Comparison of ENCODE assay signal across 2 cellular contexts in genomic region chr4:169940460-169940859, GRCh38.
TF ChIP-seq lines count a peak whose summit lies in the region.

No MANE protein-coding gene starts in this region.

TF ChIP-seq in GM23338, 12 proteins besides CTCF, POLR2A, EP300 and RAD21 (continued from another document):
- no peak for TF ChIP-seq CREB1 (CRISPR knock-in tag; IDR thresholded peaks at IDR 0.05; ENCODE audit: low read depth)
- no peak for TF ChIP-seq POLR2AphosphoS5 (IDR thresholded peaks at IDR 0.05; ENCODE audit: low read depth)
- TF ChIP-seq NANOG (IDR thresholded peaks at IDR 0.05; ENCODE audit: borderline replicate concordance), result no peak
- TF ChIP-seq REST (IDR thresholded peaks at IDR 0.05; ENCODE audit: unreplicated experiment), result no peak
- TF ChIP-seq ZNF462 (CRISPR knock-in tag; IDR thresholded peaks at IDR 0.05), result no peak
- TF ChIP-seq JUNB (IDR thresholded peaks at IDR 0.05; ENCODE audit: unreplicated experiment), result no peak
- no peak for TF ChIP-seq EZH2 (IDR thresholded peaks at IDR 0.05; ENCODE audit: low read depth, unreplicated experiment)
- no peak for TF ChIP-seq ZNF114 (CRISPR knock-in tag; IDR thresholded peaks at IDR 0.05)
- TF ChIP-seq EZH2phosphoT487 (IDR thresholded peaks at IDR 0.05; ENCODE audit: unreplicated experiment), result no peak
TF ChIP-seq in GM23338: peak in this region for 0.

TF ChIP-seq in SK-N-SH, 30 proteins besides CTCF, POLR2A, EP300 and RAD21 (continued from another document):
- TF ChIP-seq, protein P1, sequence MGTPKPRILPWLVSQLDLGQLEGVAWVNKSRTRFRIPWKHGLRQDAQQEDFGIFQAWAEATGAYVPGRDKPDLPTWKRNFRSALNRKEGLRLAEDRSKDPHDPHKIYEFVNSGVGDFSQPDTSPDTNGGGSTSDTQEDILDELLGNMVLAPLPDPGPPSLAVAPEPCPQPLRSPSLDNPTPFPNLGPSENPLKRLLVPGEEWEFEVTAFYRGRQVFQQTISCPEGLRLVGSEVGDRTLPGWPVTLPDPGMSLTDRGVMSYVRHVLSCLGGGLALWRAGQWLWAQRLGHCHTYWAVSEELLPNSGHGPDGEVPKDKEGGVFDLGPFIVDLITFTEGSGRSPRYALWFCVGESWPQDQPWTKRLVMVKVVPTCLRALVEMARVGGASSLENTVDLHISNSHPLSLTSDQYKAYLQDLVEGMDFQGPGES (IDR thresholded peaks at IDR 0.05; ENCODE audit: low read depth, low read length), result no peak
- no peak for TF ChIP-seq SIN3A (IDR thresholded peaks at IDR 0.05; ENCODE audit: borderline replicate concordance, low read depth, low read length)
- TF ChIP-seq NFIC (IDR thresholded peaks at IDR 0.05; ENCODE audit: borderline replicate concordance), result no peak
